ENCODE assay signal across 1 cellular context in the genomic region with DNA sequence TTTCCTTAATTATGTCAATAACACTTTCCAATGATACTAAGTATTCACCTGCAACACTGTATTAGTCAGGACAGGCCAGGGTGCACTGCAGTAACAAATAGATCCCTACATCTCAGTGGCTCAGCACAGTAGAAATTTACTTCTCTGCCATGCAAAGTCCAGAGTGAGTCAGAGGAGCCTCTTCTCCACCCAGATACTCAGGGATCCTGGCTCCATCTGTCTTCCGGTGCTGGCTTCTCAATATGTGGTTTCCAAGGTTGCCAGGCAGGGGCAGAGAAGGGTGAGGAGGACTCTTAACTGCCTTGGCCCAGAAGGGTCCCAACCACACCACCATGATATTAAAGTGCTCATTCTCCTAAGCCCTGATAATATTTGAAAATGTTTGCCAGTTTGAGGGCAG.
A peak's percentile ranks its signal among the peaks of the same experiment; 100 is the strongest.
TF ChIP-seq lines count a peak whose summit lies in the region.

No MANE protein-coding gene starts in this region.

TF ChIP-seq in K562, 482 proteins besides CTCF, POLR2A, EP300 and RAD21:
- no peak for TF ChIP-seq ZC3H8 (IDR thresholded peaks at IDR 0.05)
- TF ChIP-seq CBX3 (IDR thresholded peaks at IDR 0.05; ENCODE audit: borderline replicate concordance in 1 of 2, low read length in 2 of 2) = peak in 1 of 2 experiments; percentile 56; a peak in 1 of 3 replicates
- TF ChIP-seq TRIM24 (IDR thresholded peaks at IDR 0.05) = peak in 1 of 2 experiments; percentile 28; a peak in 1 of 4 replicates
- TF ChIP-seq ZNF12 (CRISPR knock-in tag; IDR thresholded peaks at IDR 0.05) = peak; percentile 99
- TF ChIP-seq TRIM28 (IDR thresholded peaks at IDR 0.05) = peak; percentile 34; the same call in 1 of the 2 replicates
- 0 out of 2 replicates have a peak, but pooled peaks have one; percentile 20 for TF ChIP-seq CBX5 (IDR thresholded peaks at IDR 0.05; ENCODE audit: borderline replicate concordance, low read depth)
- no peak for TF ChIP-seq SLC30A9 (CRISPR knock-in tag; IDR thresholded peaks at IDR 0.05)
- TF ChIP-seq BCOR (IDR thresholded peaks at IDR 0.05) = peak; percentile 46; the same call in 1 of the 2 replicates
- TF ChIP-seq POLR2AphosphoS5 (IDR thresholded peaks at IDR 0.05; ENCODE audit: control insufficient read depth, insufficient read depth, low read depth, low read length) = no peak
TF ChIP-seq in K562: peak in this region for 6.
